In the genomic region with DNA sequence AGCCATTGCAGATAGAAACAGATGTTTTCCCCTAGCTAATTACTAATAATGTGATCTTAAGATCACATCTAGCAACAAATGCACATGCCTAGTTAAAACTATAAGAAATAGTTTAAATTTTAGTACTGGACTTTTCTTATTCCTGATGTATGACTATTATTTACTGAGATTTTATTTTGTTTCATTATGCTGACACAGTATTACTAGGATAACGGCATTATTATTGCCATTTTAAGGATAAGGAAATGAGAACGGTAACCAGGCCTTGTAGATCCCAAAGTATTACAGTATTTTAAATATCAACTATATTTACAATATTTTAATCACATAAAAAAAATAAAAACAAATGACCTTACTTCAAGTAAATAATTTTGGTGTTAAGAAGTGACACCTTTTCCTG, we compare ENCODE assay signal across 35 cellular contexts.
"Had no signal": no experiment of that assay in that cellular context is flagged by ENCODE, and none has a peak within 500 bp of the region (broad histone marks: within the 10 kb centered on the region; RNA-seq: fewer than 3 reads in every experiment).

No MANE protein-coding gene starts in this region.

- H3K27me3 ChIP-seq: MG63 had no signal

- H3K4me3 ChIP-seq: MG63 had no signal

- H3K36me3 ChIP-seq: MG63 had no signal

- DNase-seq: Kasumi-1, MG63, MM.1S, MV-4-11, NCI-H1048, NCI-H1092, NCI-H1092 treated with DMSO at 0.1 percent for 48 hours, NCI-H1105, NCI-H1105 treated with DMSO at 0.1 percent for 48 hours, NCI-H1417, NCI-H1417 treated with DMSO at 0.1 percent for 48 hours, NCI-H1436, NCI-H146, NCI-H1694, NCI-H1694 treated with DMSO at 0.1 percent for 48 hours, NCI-H187, NCI-H187 treated with DMSO at 0.1 percent for 48 hours, NCI-H1930, NCI-H2029, NCI-H2029 treated with DMSO at 0.1 percent for 48 hours, NCI-H2081, NCI-H2081 treated with DMSO at 0.1 percent for 48 hours, NCI-H2107, NCI-H2171, NCI-H2171 treated with DMSO at 0.1 percent for 48 hours, NCI-H2227 treated with DMSO at 0.1 percent for 48 hours, NCI-H226, NCI-H345, NCI-H446, NCI-H446 treated with DMSO at 0.1 percent for 48 hours, NCI-H510A, NCI-H510A treated with DMSO at 0.1 percent for 48 hours, NCI-H524, NCI-H524 treated with DMSO at 0.1 percent for 48 hours, NCI-H526 had no signal

- H3K9me3 ChIP-seq: MG63 had no signal
